8 cellular contexts compared by ENCODE assay signal in genomic region chr17:40218740-40219072, GRCh38. TPM values are rescaled to one million over a fixed set of nuclear protein-coding genes. Genes with fewer than 3 reads are reported as not detected.
DNase-seq lines count a peak whose midpoint lies in the region; ATAC-seq and TF ChIP-seq lines count a peak whose summit lies in the region.

No MANE protein-coding gene starts in this region.

- no peak for TF ChIP-seq CTCF in OCI-LY7 (conservative IDR thresholded peaks at IDR 0.05; ENCODE audit: low read length)
- TF ChIP-seq CTCF in fibroblast of the aortic adventitia (IDR thresholded peaks at IDR 0.05; ENCODE audit: insufficient read depth, low read length): no peak

- no peaks in the 10 kb centered on the region for H3K36me3 ChIP-seq in OCI-LY7 (ENCODE audit: insufficient read depth, low read length)

- H3K4me2 ChIP-seq in OCI-LY7 (ENCODE audit: low read length): peak overlapping the region; percentile 86

- H3K4me1 ChIP-seq in OCI-LY7 (ENCODE audit: insufficient read depth, low read length, poor library complexity, severe bottlenecking): peaks cover 16% of the 10 kb centered on the region

- peaks cover 18% of the 10 kb centered on the region for H3K79me2 ChIP-seq in OCI-LY7 (ENCODE audit: insufficient read depth, low read depth, low read length)

- no peaks in the 10 kb centered on the region for H3K27me3 Mint-ChIP-seq in activated T-helper 2 cell treated with anti-CD3 and anti-CD28 coated beads, Interferon-gamma antibody, Interleukin-2, Interleukin-4, amounts not matched to agents 10 μg/mL and 5 μg/mL and 100 μg/mL, durations not matched to agents 14 hours and 24 hours and 36 hours (ENCODE audit: low read depth)
- H3K27me3 Mint-ChIP-seq in natural killer cell treated with Interleukin-12 subunit alpha and Interleukin-12 subunit beta and Interleukin-15 and Interleukin-18, amount 100 ng/mL, for 72 hours: no peaks in the 10 kb centered on the region

- peak overlapping the region; percentile 97 for H2AFZ ChIP-seq in OCI-LY7 (ENCODE audit: low read length)

- H3K36me3 Mint-ChIP-seq in activated T-helper 2 cell treated with anti-CD3 and anti-CD28 coated beads, Interferon-gamma antibody, Interleukin-2, Interleukin-4, amounts not matched to agents 10 μg/mL and 5 μg/mL and 100 μg/mL, durations not matched to agents 14 hours and 24 hours and 36 hours (ENCODE audit: low read depth): peaks cover 13% of the 10 kb centered on the region
- no peaks in the 10 kb centered on the region for H3K36me3 Mint-ChIP-seq in natural killer cell treated with Interleukin-12 subunit alpha and Interleukin-12 subunit beta and Interleukin-15 and Interleukin-18, amount 100 ng/mL, for 72 hours

- H3K9me3 Mint-ChIP-seq in activated T-helper 2 cell treated with anti-CD3 and anti-CD28 coated beads, Interferon-gamma antibody, Interleukin-2, Interleukin-4, amounts not matched to agents 10 μg/mL and 5 μg/mL and 100 μg/mL, durations not matched to agents 14 hours and 24 hours and 36 hours: no peaks in the 10 kb centered on the region
- no peaks in the 10 kb centered on the region for H3K9me3 Mint-ChIP-seq in natural killer cell treated with Interleukin-12 subunit alpha and Interleukin-12 subunit beta and Interleukin-15 and Interleukin-18, amount 100 ng/mL, for 72 hours

- CTCF ChIA-PET in OCI-LY7 (lab: Charles Lee; ENCODE audit: unreplicated experiment): interaction anchor here (1.3 to 2.1 kb wide), 2 partner anchors 69 to 106 kb away, joined by 4 to 8 read pairs; partner anchors contain the start of gene CDC6

- peak overlapping the region; percentile 94 for H3K4me3 Mint-ChIP-seq in activated T-helper 2 cell treated with anti-CD3 and anti-CD28 coated beads, Interferon-gamma antibody, Interleukin-2, Interleukin-4, amounts not matched to agents 10 μg/mL and 5 μg/mL and 100 μg/mL, durations not matched to agents 14 hours and 24 hours and 36 hours (ENCODE audit: low read depth)
- H3K4me3 Mint-ChIP-seq in natural killer cell treated with Interleukin-12 subunit alpha and Interleukin-12 subunit beta and Interleukin-15 and Interleukin-18, amount 100 ng/mL, for 72 hours: peak overlapping the region; percentile 98

- no TSS peak for BruUV-seq in OCI-LY7 (replicated peaks; lab: Mats Ljungman, UMichigan)

- H3K9me2 ChIP-seq in OCI-LY7 (ENCODE audit: insufficient read depth, low read length): no peaks in the 10 kb centered on the region

- peak overlapping the region; percentile 100 for H3K27ac Mint-ChIP-seq in activated T-helper 2 cell treated with anti-CD3 and anti-CD28 coated beads, Interferon-gamma antibody, Interleukin-2, Interleukin-4, amounts not matched to agents 10 μg/mL and 5 μg/mL and 100 μg/mL, durations not matched to agents 14 hours and 24 hours and 36 hours
- H3K27ac Mint-ChIP-seq in natural killer cell treated with Interleukin-12 subunit alpha and Interleukin-12 subunit beta and Interleukin-15 and Interleukin-18, amount 100 ng/mL, for 72 hours: peak overlapping the region; percentile 97

- H3K4me1 Mint-ChIP-seq in activated T-helper 2 cell treated with anti-CD3 and anti-CD28 coated beads, Interferon-gamma antibody, Interleukin-2, Interleukin-4, amounts not matched to agents 10 μg/mL and 5 μg/mL and 100 μg/mL, durations not matched to agents 14 hours and 24 hours and 36 hours (ENCODE audit: low read depth): peaks cover 22% of the 10 kb centered on the region
- H3K4me1 Mint-ChIP-seq in natural killer cell treated with Interleukin-12 subunit alpha and Interleukin-12 subunit beta and Interleukin-15 and Interleukin-18, amount 100 ng/mL, for 72 hours (ENCODE audit: low read depth in 2 of 2): peaks cover 23 to 28% of the 10 kb centered on the region in 2 donors

- intact Hi-C loops in OCI-LY7 (cut with micrococcal nuclease; ENCODE audit: unreplicated experiment): loop anchor here (5.0 kb wide), 1 partner anchor 69 kb away; the partner anchor contains the start of gene CDC6
- intact Hi-C loops in activated T-helper 2 cell treated with anti-CD3 and anti-CD28 coated beads, Interferon-gamma antibody, Interleukin-2, Interleukin-4, amounts not matched to agents 10 μg/mL and 5 μg/mL and 100 μg/mL, durations not matched to agents 14 hours and 24 hours and 36 hours (cut with micrococcal nuclease): loop anchor here (1.0 kb wide), 3 partner anchors 27 to 69 kb away; partner anchors contain the start of genes CDC6 and RAPGEFL1

- peak; percentile 40 for ATAC-seq in HG03521 (IDR thresholded peaks at IDR 0.05; ENCODE audit: unreplicated experiment)
- peak; percentile 68 to 69 for ATAC-seq in natural killer cell treated with Interleukin-12 subunit alpha and Interleukin-12 subunit beta and Interleukin-15 and Interleukin-18, amount 100 ng/mL, for 72 hours

- DNase-seq in SIG-M5 treated with dmso at 0.1 percent for 504 hours (lab: John Stamatoyannopoulos, UW; ENCODE audit: unreplicated experiment) (peak; percentile 27), SIG-M5 (lab: John Stamatoyannopoulos, UW) (no peak), OCI-LY7 (ENCODE audit: low spot score) (peak; percentile 91), fibroblast of the aortic adventitia (ENCODE audit: low read depth) (peak; percentile 74)
- peak; percentile 79 for DNase-seq in activated T-helper 2 cell treated with anti-CD3 and anti-CD28 coated beads, Interferon-gamma antibody, Interleukin-2, Interleukin-4, amounts not matched to agents 10 μg/mL and 5 μg/mL and 100 μg/mL, durations not matched to agents 14 hours and 24 hours and 36 hours (ENCODE audit: low spot score)
- peak; percentile 71 for DNase-seq in natural killer cell treated with Interleukin-12 subunit alpha and Interleukin-12 subunit beta and Interleukin-15 and Interleukin-18, amount 100 ng/mL, for 72 hours (ENCODE audit: low spot score)
- DNase-seq in stimulated activated naive CD4-positive, alpha-beta T cell (lab: John Stamatoyannopoulos, UW): peak; percentile 70 to 93 (median 82)

- H3K27ac ChIP-seq in OCI-LY7 (ENCODE audit: low read depth, low read length, poor library complexity, severe bottlenecking): peak overlapping the region; percentile 57

- H4K20me1 ChIP-seq in OCI-LY7 (ENCODE audit: insufficient read depth, low read length): no peaks in the 10 kb centered on the region

- H3K4me3 ChIP-seq in OCI-LY7 (ENCODE audit: low read depth, low read length, poor library complexity, severe bottlenecking) (peak overlapping the region; percentile 81), fibroblast of the aortic adventitia (ENCODE audit: low read depth, low read length) (peak overlapping the region; percentile 54)

- H3K9me3 ChIP-seq in OCI-LY7 (ENCODE audit: low read length): no peaks in the 10 kb centered on the region

- POLR2A ChIA-PET in OCI-LY7 (lab: Charles Lee): interaction anchor here (0.6 to 1.8 kb wide), 15 partner anchors 9 to 1469 kb away, joined by 3 to 9 read pairs (median 3); partner anchors contain the start of gene MED24

RNA-seq across cellular contexts. Expression of gene WIPF2, which starts 0.4 kb away (rescaled TPM):
- 4.6 and 4.7 TPM in 2 replicates for total RNA-seq in OCI-LY7 (2014; rRNA removed; shearing (Covaris generic))
- total RNA-seq in OCI-LY7 (2022) (19.6 and 20.3 TPM in 2 replicates), fibroblast of the aortic adventitia (ENCODE audit: low replicate concordance) (4.1 and 9.6 TPM in 2 replicates)
- total RNA-seq in activated T-helper 2 cell treated with anti-CD3 and anti-CD28 coated beads, Interferon-gamma antibody, Interleukin-2, Interleukin-4, amounts not matched to agents 10 μg/mL and 5 μg/mL and 100 μg/mL, durations not matched to agents 14 hours and 24 hours and 36 hours: 26.9 and 27.2 TPM in 2 replicates
- total RNA-seq in natural killer cell treated with Interleukin-12 subunit alpha and Interleukin-12 subunit beta and Interleukin-15 and Interleukin-18, amount 100 ng/mL, for 72 hours: 10 to 100 TPM; 32.4 to 34.6 TPM

RNA-seq across cellular contexts. Expression of gene RAPGEFL1, which starts 41.4 kb away (rescaled TPM):
- 2.1 and 4.9 TPM in 2 replicates for total RNA-seq in OCI-LY7 (2014; rRNA removed; shearing (Covaris generic))
- total RNA-seq in OCI-LY7 (2022) (5.2 and 5.8 TPM in 2 replicates), fibroblast of the aortic adventitia (ENCODE audit: low replicate concordance) (2.1 and 3.8 TPM in 2 replicates)
- 11.6 and 12.3 TPM in 2 replicates for total RNA-seq in activated T-helper 2 cell treated with anti-CD3 and anti-CD28 coated beads, Interferon-gamma antibody, Interleukin-2, Interleukin-4, amounts not matched to agents 10 μg/mL and 5 μg/mL and 100 μg/mL, durations not matched to agents 14 hours and 24 hours and 36 hours
- total RNA-seq in natural killer cell treated with Interleukin-12 subunit alpha and Interleukin-12 subunit beta and Interleukin-15 and Interleukin-18, amount 100 ng/mL, for 72 hours: 10 to 100 TPM in 1 of 2 donors, 1 to 10 TPM in 1; 5.9 to 17.2 TPM
